Comparison of ENCODE assay signal across 28 cellular contexts in genomic region chr16:88009566-88010342, GRCh38. TPM values are rescaled to one million over a fixed set of nuclear protein-coding genes. Genes with fewer than 3 reads are reported as not detected.
DNase-seq lines count a peak whose midpoint lies in the region; ATAC-seq and TF ChIP-seq lines count a peak whose summit lies in the region.
"Had no signal": no experiment of that assay in that cellular context is flagged by ENCODE, and none has a peak within 500 bp of the region (broad histone marks: within the 10 kb centered on the region; RNA-seq: fewer than 3 reads in every experiment).

No MANE protein-coding gene starts in this region.

- no peak for DNase-seq in activated naive CD8-positive, alpha-beta T cell treated with anti-CD3 and anti-CD28 coated beads, Interleukin-2, amount 50 U/mL, for 24 hours
- DNase-seq in iPS DF 4.7 (ENCODE audit: extremely low read depth, low spot score) (peak; percentile 58), OCI-LY7 (ENCODE audit: low spot score) (no peak), heart left ventricle (no peak), NCI-H82 (lab: John Stamatoyannopoulos, UW) (no peak)
- DNase-seq: activated CD4-positive, alpha-beta T cell treated with anti-CD3 and anti-CD28 coated beads, Interleukin-2, amount 50 U/mL, for 48 hours; activated naive CD4-positive, alpha-beta T cell treated with Interleukin-2 at 50 U/mL for 16 hours; activated T-cell treated with anti-CD3 and anti-CD28 coated beads for 4 hours; Calu3; DND-41; immature natural killer cell; MG63; NCI-H1417; PC-9; Right ventricle myocardium superior; spleen; stimulated activated CD4-positive, alpha-beta T cell treated with anti-CD3 and anti-CD28 coated beads, Interleukin-2, amount 100 ng/mL, for 48 hours; stimulated activated naive B cell treated with anti-CD40 and anti-IgM and Interleukin-4, amounts not matched to agents 10 μg/mL and 1 μg/mL and 100 μg/mL, for 72 hours had no signal

- H3K9me3 ChIP-seq in OCI-LY7 (ENCODE audit: low read length) = no peaks in the 10 kb centered on the region
- H3K9me3 ChIP-seq in heart left ventricle = no peaks in the 10 kb centered on the region
- H3K9me3 ChIP-seq: ascending aorta, BLaER1, left lung, MG63, right atrium auricular region, spleen had no signal

- peak overlapping the region; percentile 55 for H3K27ac Mint-ChIP-seq in activated naive CD8-positive, alpha-beta T cell
- no peak overlapping the region for H3K27ac Mint-ChIP-seq in activated naive CD8-positive, alpha-beta T cell treated with anti-CD3 and anti-CD28 coated beads, Interleukin-2, amount 50 U/mL, for 24 hours
- peak overlapping the region; percentile 47 for H3K27ac Mint-ChIP-seq in activated T-helper 17 cell treated with anti-CD3 and anti-CD28 coated beads, Interleukin-2, amount 50 U/mL, for 72 hours
- H3K27ac Mint-ChIP-seq: IgD-negative memory B cell; stimulated activated naive B cell treated with anti-CD40 and anti-IgM and Interleukin-4, amounts not matched to agents 10 μg/mL and 1 μg/mL and 100 μg/mL, for 72 hours had no signal

- H3K9me2 ChIP-seq in OCI-LY7 (ENCODE audit: insufficient read depth, low read length) = no peaks in the 10 kb centered on the region

- H2AFZ ChIP-seq in OCI-LY7 (ENCODE audit: low read length) = no peak overlapping the region
- H2AFZ ChIP-seq: parathyroid adenoma, PC-9 had no signal

- H3K27me3 Mint-ChIP-seq in activated naive CD8-positive, alpha-beta T cell = no peaks in the 10 kb centered on the region
- H3K27me3 Mint-ChIP-seq in activated naive CD8-positive, alpha-beta T cell treated with anti-CD3 and anti-CD28 coated beads, Interleukin-2, amount 50 U/mL, for 24 hours = no peaks in the 10 kb centered on the region
- H3K27me3 Mint-ChIP-seq in activated T-helper 17 cell treated with anti-CD3 and anti-CD28 coated beads, Interleukin-2, amount 50 U/mL, for 72 hours = no peaks in the 10 kb centered on the region
- H3K27me3 Mint-ChIP-seq: IgD-negative memory B cell; natural killer cell treated with Interleukin-12 subunit alpha and Interleukin-12 subunit beta and Interleukin-15 and Interleukin-18, amount 100 ng/mL, for 72 hours; stimulated activated naive B cell treated with anti-CD40 and anti-IgM and Interleukin-4, amounts not matched to agents 10 μg/mL and 1 μg/mL and 100 μg/mL, for 72 hours had no signal

- no peak overlapping the region for H3K4me2 ChIP-seq in OCI-LY7 (ENCODE audit: low read length)
- H3K4me2 ChIP-seq: BLaER1, PC-9 had no signal

- H4K20me1 ChIP-seq in OCI-LY7 (ENCODE audit: insufficient read depth, low read length) = no peaks in the 10 kb centered on the region

- H3K27ac ChIP-seq in OCI-LY7 (ENCODE audit: low read depth, low read length, poor library complexity, severe bottlenecking) (no peak overlapping the region), heart left ventricle (no peak overlapping the region)
- H3K27ac ChIP-seq: ascending aorta, BLaER1, dorsolateral prefrontal cortex, left lung, parathyroid adenoma, PC-9, right atrium auricular region, spleen had no signal

- no peak for ATAC-seq in activated naive CD8-positive, alpha-beta T cell treated with anti-CD3 and anti-CD28 coated beads, Interleukin-2, amount 50 U/mL, for 24 hours
- peak; percentile 34 for ATAC-seq in activated T-helper 17 cell treated with anti-CD3 and anti-CD28 coated beads, Interleukin-2, amount 50 U/mL, for 72 hours (replicated peaks)
- no peak for ATAC-seq in heart left ventricle
- ATAC-seq: left lung; natural killer cell treated with Interleukin-12 subunit alpha and Interleukin-12 subunit beta and Interleukin-15 and Interleukin-18, amount 100 ng/mL, for 72 hours; stimulated activated naive B cell treated with anti-CD40 and anti-IgM and Interleukin-4, amounts not matched to agents 10 μg/mL and 1 μg/mL and 100 μg/mL, for 72 hours had no signal

- no peaks in the 10 kb centered on the region for H3K4me1 ChIP-seq in OCI-LY7 (ENCODE audit: insufficient read depth, low read length, poor library complexity, severe bottlenecking)
- H3K4me1 ChIP-seq in heart left ventricle = peaks cover 0 to 6% (median 0%) of the 10 kb centered on the region in 12 donors
- H3K4me1 ChIP-seq: ascending aorta, parathyroid adenoma had no signal

- H3K4me3 Mint-ChIP-seq in activated naive CD8-positive, alpha-beta T cell = no peak overlapping the region
- H3K4me3 Mint-ChIP-seq in activated naive CD8-positive, alpha-beta T cell treated with anti-CD3 and anti-CD28 coated beads, Interleukin-2, amount 50 U/mL, for 24 hours = no peak overlapping the region
- no peak overlapping the region for H3K4me3 Mint-ChIP-seq in activated T-helper 17 cell treated with anti-CD3 and anti-CD28 coated beads, Interleukin-2, amount 50 U/mL, for 72 hours
- H3K4me3 Mint-ChIP-seq: IgD-negative memory B cell; immature natural killer cell; natural killer cell treated with Interleukin-12 subunit alpha and Interleukin-12 subunit beta and Interleukin-15 and Interleukin-18, amount 100 ng/mL, for 72 hours had no signal

- H3K4me1 Mint-ChIP-seq in activated naive CD8-positive, alpha-beta T cell (ENCODE audit: low read depth) = no peaks in the 10 kb centered on the region
- peaks cover 2% of the 10 kb centered on the region for H3K4me1 Mint-ChIP-seq in activated naive CD8-positive, alpha-beta T cell treated with anti-CD3 and anti-CD28 coated beads, Interleukin-2, amount 50 U/mL, for 24 hours
- H3K4me1 Mint-ChIP-seq in activated T-helper 17 cell treated with anti-CD3 and anti-CD28 coated beads, Interleukin-2, amount 50 U/mL, for 72 hours = peaks cover 4% of the 10 kb centered on the region

- TF ChIP-seq POLR2A in heart left ventricle (IDR thresholded peaks at IDR 0.05) = no peak

- CTCF ChIA-PET in OCI-LY7 (lab: Charles Lee; ENCODE audit: unreplicated experiment) = no interaction called here

- intact Hi-C loops in OCI-LY7 (cut with micrococcal nuclease; ENCODE audit: unreplicated experiment) (no loop called here), heart left ventricle (cut with DNase I) (no loop called here)

- BruUV-seq in OCI-LY7 (replicated peaks; lab: Mats Ljungman, UMichigan) = no TSS peak

- H3K79me2 ChIP-seq in OCI-LY7 (ENCODE audit: insufficient read depth, low read depth, low read length) = no peaks in the 10 kb centered on the region

- POLR2A ChIA-PET in OCI-LY7 (lab: Charles Lee) = interaction anchor here (0.5 kb wide), 1 partner anchor 39 kb away, joined by 3 read pairs; no protein-coding TSS in a partner anchor

- 93 to 96% (median 94%) methylated on average over 6 of the region's 6 CpGs for WGBS in heart left ventricle, 4 donors

- no peaks in the 10 kb centered on the region for H3K9me3 Mint-ChIP-seq in activated naive CD8-positive, alpha-beta T cell (ENCODE audit: low read depth)
- no peaks in the 10 kb centered on the region for H3K9me3 Mint-ChIP-seq in activated naive CD8-positive, alpha-beta T cell treated with anti-CD3 and anti-CD28 coated beads, Interleukin-2, amount 50 U/mL, for 24 hours
- no peaks in the 10 kb centered on the region for H3K9me3 Mint-ChIP-seq in activated T-helper 17 cell treated with anti-CD3 and anti-CD28 coated beads, Interleukin-2, amount 50 U/mL, for 72 hours
- H3K9me3 Mint-ChIP-seq: IgD-negative memory B cell; immature natural killer cell; natural killer cell treated with Interleukin-12 subunit alpha and Interleukin-12 subunit beta and Interleukin-15 and Interleukin-18, amount 100 ng/mL, for 72 hours; stimulated activated naive B cell treated with anti-CD40 and anti-IgM and Interleukin-4, amounts not matched to agents 10 μg/mL and 1 μg/mL and 100 μg/mL, for 72 hours had no signal

- H3K4me3 ChIP-seq in OCI-LY7 (ENCODE audit: low read depth, low read length, poor library complexity, severe bottlenecking) (no peak overlapping the region), heart left ventricle (no peak overlapping the region)
- H3K4me3 ChIP-seq: ascending aorta, BLaER1, dorsolateral prefrontal cortex, left lung, MG63, PC-9, right atrium auricular region, spleen had no signal

- TF ChIP-seq CTCF in OCI-LY7 (conservative IDR thresholded peaks at IDR 0.05; ENCODE audit: low read length) (no peak), heart left ventricle (IDR thresholded peaks at IDR 0.05) (no peak)

- peaks cover 61% of the 10 kb centered on the region for H3K36me3 ChIP-seq in OCI-LY7 (ENCODE audit: insufficient read depth, low read length)
- peaks cover 0 to 73% (median 55%) of the 10 kb centered on the region in 9 donors for H3K36me3 ChIP-seq in heart left ventricle

- H3K36me3 Mint-ChIP-seq in activated naive CD8-positive, alpha-beta T cell = no peaks in the 10 kb centered on the region
- H3K36me3 Mint-ChIP-seq in activated naive CD8-positive, alpha-beta T cell treated with anti-CD3 and anti-CD28 coated beads, Interleukin-2, amount 50 U/mL, for 24 hours (ENCODE audit: low read depth) = peaks cover 41% of the 10 kb centered on the region
- peaks cover 87% of the 10 kb centered on the region for H3K36me3 Mint-ChIP-seq in activated T-helper 17 cell treated with anti-CD3 and anti-CD28 coated beads, Interleukin-2, amount 50 U/mL, for 72 hours (ENCODE audit: low read depth)
- H3K36me3 Mint-ChIP-seq: natural killer cell treated with Interleukin-12 subunit alpha and Interleukin-12 subunit beta and Interleukin-15 and Interleukin-18, amount 100 ng/mL, for 72 hours had no signal

- H3K27me3 ChIP-seq in heart left ventricle = no peaks in the 10 kb centered on the region
- H3K27me3 ChIP-seq: ascending aorta, BLaER1, dorsolateral prefrontal cortex, left lung, MG63, right atrium auricular region, spleen had no signal

RNA-seq across cellular contexts. Expression of gene BANP, which starts 58.5 kb away (rescaled TPM):
- 10 to 100 TPM; 46.4 to 85.9 TPM for total RNA-seq in activated T-helper 17 cell treated with anti-CD3 and anti-CD28 coated beads, Interleukin-2, amount 50 U/mL, for 72 hours
- 37.1 and 39.6 TPM in 2 replicates for total RNA-seq in OCI-LY7 (2014; rRNA removed; shearing (Covaris generic))
- total RNA-seq in OCI-LY7 (2022) (55.8 and 58.0 TPM in 2 replicates), heart left ventricle (10 to 100 TPM; 11.9 to 20.7 (median 14.3) TPM)
- 1 to 10 TPM; 7.2 to 9.2 TPM for polyA plus RNA-seq in heart left ventricle
